In genomic region chr9:107158321-107158720, GRCh38 we compare ENCODE assay signal across 9 cellular contexts.
A peak's percentile ranks its signal among the peaks of the same experiment; 100 is the strongest.
DNase-seq lines count a peak whose midpoint lies in the region; ATAC-seq and TF ChIP-seq lines count a peak whose summit lies in the region.
"Had no signal": no experiment of that assay in that cellular context is flagged by ENCODE, and none has a peak within 500 bp of the region (broad histone marks: within the 10 kb centered on the region; RNA-seq: fewer than 3 reads in every experiment).

No MANE protein-coding gene starts in this region.

- BruUV-seq in MCF 10A (replicated peaks; lab: Mats Ljungman, UMichigan): no TSS peak

- peaks cover 4% of the 10 kb centered on the region for H3K4me1 Mint-ChIP-seq in MCF 10A (ENCODE audit: insufficient read depth, unreplicated experiment)
- H3K4me1 Mint-ChIP-seq: activated naive CD8-positive, alpha-beta T cell treated with anti-CD3 and anti-CD28 coated beads, Interleukin-2, amount 10 ng/mL, durations not matched to agents 7 days and 5 days had no signal

- POLR2A ChIA-PET in MCF 10A (lab: Yijun Ruan, JAX): interaction anchor here (0.9 kb wide), 1 partner anchor 9 kb away, joined by 4 read pairs; no protein-coding TSS in a partner anchor
- POLR2A ChIA-PET in SK-N-SH (lab: Yijun Ruan, JAX): no interaction called here

- H3K9me3 ChIP-seq in breast epithelium: no peaks in the 10 kb centered on the region
- H3K9me3 ChIP-seq in SK-N-SH: no peaks in the 10 kb centered on the region

- WGBS in SK-N-SH (ENCODE audit: low lambda C conversion rate): 20% methylated on average over 2 of the region's 2 CpGs

- H3K36me3 ChIP-seq in breast epithelium: no peaks in the 10 kb centered on the region
- no peaks in the 10 kb centered on the region for H3K36me3 ChIP-seq in SK-N-SH (replicated peaks in 1 of 2; ENCODE audit: control insufficient read depth in 1 of 2, insufficient read depth in 2 of 2, low read length in 1 of 2)

- no peak for TF ChIP-seq EP300 in SK-N-SH (IDR thresholded peaks at IDR 0.05; ENCODE audit: borderline replicate concordance in 1 of 2, low read depth in 1 of 2, low read length in 1 of 2)

- H4K20me1 ChIP-seq in SK-N-SH (ENCODE audit: insufficient read depth): no peaks in the 10 kb centered on the region

- no peak overlapping the region for H2AFZ ChIP-seq in SK-N-SH (ENCODE audit: low read depth)

- H3K4me1 ChIP-seq in breast epithelium (no peaks in the 10 kb centered on the region), SK-N-SH (ENCODE audit: control insufficient read depth in 1 of 2, insufficient read depth in 2 of 2, low read depth in 1 of 2, low read length in 1 of 2) (no peaks in the 10 kb centered on the region)

- H3K9me3 Mint-ChIP-seq in MCF 10A (ENCODE audit: unreplicated experiment): no peaks in the 10 kb centered on the region
- H3K9me3 Mint-ChIP-seq: activated naive CD8-positive, alpha-beta T cell treated with anti-CD3 and anti-CD28 coated beads, Interleukin-2, amount 10 ng/mL, durations not matched to agents 7 days and 5 days had no signal

- H3K4me3 ChIP-seq in breast epithelium: no peak overlapping the region
- no peak overlapping the region for H3K4me3 ChIP-seq in SK-N-SH (ENCODE audit: low read depth in 2 of 2, low read length in 1 of 2)

- TF ChIP-seq CTCF in MCF 10A (IDR thresholded peaks at IDR 0.05; ENCODE audit: unreplicated experiment) (peak; percentile 29), breast epithelium (IDR thresholded peaks at IDR 0.05) (no peak), SK-N-SH (IDR thresholded peaks at IDR 0.05) (peak; percentile 52)

- no peaks in the 10 kb centered on the region for H3K9me2 ChIP-seq in SK-N-SH

- no peaks in the 10 kb centered on the region for H3K79me2 ChIP-seq in SK-N-SH (ENCODE audit: insufficient read depth)

- no peak overlapping the region for H3K4me3 Mint-ChIP-seq in MCF 10A (ENCODE audit: unreplicated experiment)
- H3K4me3 Mint-ChIP-seq: activated naive CD8-positive, alpha-beta T cell treated with anti-CD3 and anti-CD28 coated beads, Interleukin-2, amount 10 ng/mL, durations not matched to agents 7 days and 5 days had no signal

- no peak overlapping the region for H3K4me2 ChIP-seq in SK-N-SH

- no peaks in the 10 kb centered on the region for H3K36me3 Mint-ChIP-seq in MCF 10A (ENCODE audit: insufficient read depth, unreplicated experiment)
- H3K36me3 Mint-ChIP-seq: activated naive CD8-positive, alpha-beta T cell treated with anti-CD3 and anti-CD28 coated beads, Interleukin-2, amount 10 ng/mL, durations not matched to agents 7 days and 5 days had no signal

- TF ChIP-seq RAD21 in SK-N-SH (IDR thresholded peaks at IDR 0.05; ENCODE audit: low read length): peak; percentile 68

- no peaks in the 10 kb centered on the region for H3F3A ChIP-seq in SK-N-SH (replicated peaks; ENCODE audit: insufficient read depth)

- DNase-seq in MCF 10A (ENCODE audit: unreplicated experiment) (peak; percentile 36), breast epithelium (ENCODE audit: low spot score in 2 of 2) (no peak), SK-N-SH (peak; percentile 34), islet precursor cell (peak; percentile 77)
- DNase-seq in activated naive CD4-positive, alpha-beta T cell treated with anti-CD3 and anti-CD28 coated beads, Interleukin-2, amount 50 U/mL, for 16 hours: no peak
- DNase-seq: activated naive CD8-positive, alpha-beta T cell treated with anti-CD3 and anti-CD28 coated beads, Interleukin-2, amount 10 ng/mL, durations not matched to agents 7 days and 5 days had no signal

- CTCF ChIA-PET in MCF 10A (lab: Yijun Ruan, JAX): interaction anchor here (0.6 to 1.2 kb wide), 4 partner anchors 10 to 59 kb away, joined by 3 to 5 read pairs (median 4); no protein-coding TSS in a partner anchor
- CTCF ChIA-PET in SK-N-SH (lab: Yijun Ruan, JAX): interaction anchor here (0.6 to 4.0 kb wide), 16 partner anchors 9 to 1321 kb away, joined by 3 to 26 read pairs (median 6); partner anchors contain the start of gene ZNF462

- H3K27ac Mint-ChIP-seq in MCF 10A (ENCODE audit: low read depth, unreplicated experiment): no peak overlapping the region
- H3K27ac Mint-ChIP-seq: activated naive CD8-positive, alpha-beta T cell treated with anti-CD3 and anti-CD28 coated beads, Interleukin-2, amount 10 ng/mL, durations not matched to agents 7 days and 5 days had no signal

- H3K9ac ChIP-seq in SK-N-SH: no peak overlapping the region

- H3K27me3 Mint-ChIP-seq in MCF 10A (ENCODE audit: insufficient read depth, unreplicated experiment): peaks cover 18% of the 10 kb centered on the region

- no peaks in the 10 kb centered on the region for H3K27me3 ChIP-seq in breast epithelium
- H3K27me3 ChIP-seq in SK-N-SH (ENCODE audit: insufficient read depth): no peaks in the 10 kb centered on the region

- peak; percentile 73 for ATAC-seq in HG03280 (IDR thresholded peaks at IDR 0.05; ENCODE audit: unreplicated experiment)
- no peak for ATAC-seq in GM19455 (IDR thresholded peaks at IDR 0.05; ENCODE audit: unreplicated experiment)
- ATAC-seq in GM21576 (IDR thresholded peaks at IDR 0.05; ENCODE audit: unreplicated experiment): no peak

- intact Hi-C loops in MCF 10A (cut with micrococcal nuclease) (loop anchor here (5.0 kb wide), 1 partner anchor 1316 kb away; no protein-coding TSS in a partner anchor), breast epithelium (cut with DNase I; ENCODE audit: low total_unique reads) (no loop called here)

- H3K27ac ChIP-seq in breast epithelium: no peak overlapping the region
- no peak overlapping the region for H3K27ac ChIP-seq in SK-N-SH (ENCODE audit: low read depth in 2 of 2, low read length in 1 of 2)

- TF ChIP-seq POLR2A in breast epithelium (IDR thresholded peaks at IDR 0.05): no peak

TF ChIP-seq in SK-N-SH, 30 proteins besides CTCF, POLR2A, EP300 and RAD21:
- TF ChIP-seq SMC3 (IDR thresholded peaks at IDR 0.05; ENCODE audit: low read depth, low read length) (peak; percentile 46), NRF1 (IDR thresholded peaks at IDR 0.05; ENCODE audit: low read depth, low read length) (no peak)

Comparison
In these comparisons a context has a peak if more than half of its experiments do, and no peak if none do; other contexts are left out.
1. DNase-seq: peak in MCF 10A (single experiment), SK-N-SH (single experiment) and islet precursor cell (single experiment); none in breast epithelium (0 of 2) and activated naive CD4-positive, alpha-beta T cell treated with anti-CD3 and anti-CD28 coated beads, Interleukin-2, amount 50 U/mL, for 16 hours (single experiment).
2. CTCF ChIP-seq: peak in MCF 10A (single experiment) and SK-N-SH (single experiment); none in breast epithelium (0 of 3).